ENCODE assay signal across 31 cellular contexts in genomic region chr5:146059349-146060220, GRCh38. TPM values are rescaled to one million over a fixed set of nuclear protein-coding genes. Genes with fewer than 3 reads are reported as not detected.
DNase-seq lines count a peak whose midpoint lies in the region; ATAC-seq and TF ChIP-seq lines count a peak whose summit lies in the region.
"Had no signal": no experiment of that assay in that cellular context is flagged by ENCODE, and none has a peak within 500 bp of the region (broad histone marks: within the 10 kb centered on the region; RNA-seq: fewer than 3 reads in every experiment).

No MANE protein-coding gene starts in this region.

- H3K9me3 Mint-ChIP-seq in nephron, result no peaks in the 10 kb centered on the region
- no peaks in the 10 kb centered on the region for H3K9me3 Mint-ChIP-seq in activated naive CD4-positive, alpha-beta T cell treated with anti-CD3 and anti-CD28 coated beads, Interleukin-2, amount 50 U/mL, for 72 hours
- H3K9me3 Mint-ChIP-seq: activated T-cell treated with anti-CD3 and anti-CD28 coated beads, Interleukin-2, amount 50 U/mL, for 4 hours; T-helper 2 cell treated with Interferon-gamma antibody and Interleukin-4, amounts not matched to agents 5 μg/mL and 100 μg/mL, for 36 hours had no signal

- ATAC-seq in SK-N-SH treated with all-trans-retinoic acid at 6 μM for 48 hours, result no peak
- ATAC-seq in Right ventricle myocardium superior (ENCODE audit: poor library complexity), result peak; percentile 86
- ATAC-seq in activated naive CD4-positive, alpha-beta T cell treated with anti-CD3 and anti-CD28 coated beads, Interleukin-2, amount 50 U/mL, for 72 hours, result no peak
- ATAC-seq in HG03175 (IDR thresholded peaks at IDR 0.05; ENCODE audit: unreplicated experiment), result no peak
- no peak for ATAC-seq in HG03095 (IDR thresholded peaks at IDR 0.05; ENCODE audit: unreplicated experiment)
- ATAC-seq: activated T-cell treated with anti-CD3 and anti-CD28 coated beads, Interleukin-2, amount 50 U/mL, for 4 hours; naive thymus-derived CD4-positive, alpha-beta T cell had no signal

- TF ChIP-seq CTCF in AG10803 (conservative IDR thresholded peaks at IDR 0.05; ENCODE audit: low read length) (no peak), nephron (IDR thresholded peaks at IDR 0.05; ENCODE audit: unreplicated experiment in 3 of 3) (no peak)

- DNase-seq in AG10803 (ENCODE audit: low read depth) (peak; percentile 39), Right ventricle myocardium superior (peak; percentile 66), T-helper 1 cell (no peak)
- DNase-seq in activated naive CD4-positive, alpha-beta T cell treated with anti-CD3 and anti-CD28 coated beads, Interleukin-2, amount 50 U/mL, for 72 hours (ENCODE audit: low spot score in 2 of 2), result no peak
- DNase-seq: ACHN; activated CD4-positive, alpha-beta T cell treated with anti-CD3 and anti-CD28 coated beads for 4 hours; activated CD8-positive, alpha-beta memory T cell treated with anti-CD3 and anti-CD28 coated beads for 24 hours; activated T-cell treated with anti-CD3 and anti-CD28 coated beads, Interleukin-2, amount 50 U/mL, for 4 hours; Caco-2; DMS79; effector CD4-positive, alpha-beta T cell; GF-D8; midbrain; naive thymus-derived CD4-positive, alpha-beta T cell; NCI-H2029 treated with DMSO at 0.1 percent for 48 hours; NCI-H226; NCI-H82; small intestine; stimulated activated CD8-positive, alpha-beta memory T cell treated with anti-CD3 and anti-CD28 coated beads, Interleukin-4, amount 100 ng/mL, for 48 hours; trophoblast cell had no signal

- no peak overlapping the region for H3K4me3 Mint-ChIP-seq in nephron
- H3K4me3 Mint-ChIP-seq: activated T-cell treated with anti-CD3 and anti-CD28 coated beads, Interleukin-2, amount 50 U/mL, for 4 hours; naive thymus-derived CD4-positive, alpha-beta T cell; T-helper 2 cell treated with Interferon-gamma antibody and Interleukin-4, amounts not matched to agents 5 μg/mL and 100 μg/mL, for 36 hours had no signal

- peaks cover 7% of the 10 kb centered on the region for H3K4me1 Mint-ChIP-seq in nephron

- intact Hi-C loops in Right ventricle myocardium superior (cut with DNase I), result loop anchor here (5.0 kb wide), 1 partner anchor 58 kb away; no protein-coding TSS in a partner anchor

- H3K27me3 Mint-ChIP-seq in nephron (ENCODE audit: low read depth), result peaks cover 28% of the 10 kb centered on the region

- H3K4me3 ChIP-seq in AG10803 (ENCODE audit: low read length), result no peak overlapping the region
- H3K4me3 ChIP-seq: BLaER1 treated with 17β-estradiol and CSF1 and Interleukin-3, amounts not matched to agents 10 nM and 100 nM; hepatocyte had no signal

- peak overlapping the region in 2 of 3 experiments; percentile 4 to 77 for H3K27ac Mint-ChIP-seq in nephron
- H3K27ac Mint-ChIP-seq in activated naive CD4-positive, alpha-beta T cell treated with anti-CD3 and anti-CD28 coated beads, Interleukin-2, amount 50 U/mL, for 72 hours, result no peak overlapping the region
- H3K27ac Mint-ChIP-seq: naive thymus-derived CD4-positive, alpha-beta T cell; T-helper 2 cell treated with Interferon-gamma antibody and Interleukin-4, amounts not matched to agents 5 μg/mL and 100 μg/mL, for 36 hours had no signal

- H3K36me3 Mint-ChIP-seq in nephron (ENCODE audit: low read depth), result peaks cover 7% of the 10 kb centered on the region
- H3K36me3 Mint-ChIP-seq in activated naive CD4-positive, alpha-beta T cell treated with anti-CD3 and anti-CD28 coated beads, Interleukin-2, amount 50 U/mL, for 72 hours, result no peaks in the 10 kb centered on the region
- H3K36me3 Mint-ChIP-seq: naive thymus-derived CD4-positive, alpha-beta T cell had no signal

TF ChIP-seq in SK-N-SH treated with all-trans-retinoic acid at 6 μM for 48 hours, 23 proteins besides CTCF, POLR2A, EP300 and RAD21:
- no peak for TF ChIP-seq PPARA (CRISPR knock-in tag; IDR thresholded peaks at IDR 0.05; ENCODE audit: borderline replicate concordance)
- peak; percentile 39; the same call in 1 of the 2 replicates for TF ChIP-seq TCF4 (CRISPR knock-in tag; IDR thresholded peaks at IDR 0.05; ENCODE audit: borderline replicate concordance)
- no peak for TF ChIP-seq RARB (CRISPR knock-in tag; IDR thresholded peaks at IDR 0.05)

RNA-seq across cellular contexts. Expression of gene PLAC8L1, which starts 45.8 kb away (rescaled TPM):
- total RNA-seq in Right ventricle myocardium superior, result not detected
- under 1 TPM; 0.64 to 0.88 TPM for total RNA-seq in activated naive CD4-positive, alpha-beta T cell treated with anti-CD3 and anti-CD28 coated beads, Interleukin-2, amount 50 U/mL, for 72 hours
- total RNA-seq: H1, liver, M059J, osteoblast had no signal

Comparison
In these comparisons a context has a peak if more than half of its experiments do, and no peak if none do; other contexts are left out.
1. DNase-seq: peak in AG10803 (single experiment) and Right ventricle myocardium superior (single experiment); none in T-helper 1 cell (0 of 5) and activated naive CD4-positive, alpha-beta T cell treated with anti-CD3 and anti-CD28 coated beads, Interleukin-2, amount 50 U/mL, for 72 hours (0 of 2).
2. H3K27ac Mint-ChIP-seq: peak in nephron (2 of 3); none in activated naive CD4-positive, alpha-beta T cell treated with anti-CD3 and anti-CD28 coated beads, Interleukin-2, amount 50 U/mL, for 72 hours (0 of 2).